Comparison of ENCODE assay signal across 17 cellular contexts in genomic region chr4:82681759-82682158, GRCh38.
"Had no signal": no experiment of that assay in that cellular context is flagged by ENCODE, and none has a peak within 500 bp of the region (broad histone marks: within the 10 kb centered on the region; RNA-seq: fewer than 3 reads in every experiment).

No MANE protein-coding gene starts in this region.

- H3K27ac ChIP-seq: cardiac muscle cell, lower lobe of right lung, stomach, thoracic aorta had no signal

- H3K36me3 Mint-ChIP-seq: activated naive CD4-positive, alpha-beta T cell treated with anti-CD3 and anti-CD28 coated beads, Interleukin-2, amount 50 U/mL, for 24 hours had no signal

- H3K27ac Mint-ChIP-seq: activated B cell treated with CpG ODN at 0.5 μM for 24 hours; activated CD8-positive, alpha-beta T cell treated with anti-CD3 and anti-CD28 coated beads, Interleukin-2, amount 10 ng/mL, durations not matched to agents 7 days and 5 days; activated naive CD4-positive, alpha-beta T cell treated with anti-CD3 and anti-CD28 coated beads, Interleukin-2, amount 50 U/mL, for 24 hours; endodermal cell; mesothelial cell of epicardium had no signal

- H3K27me3 ChIP-seq: cardiac muscle cell, dorsolateral prefrontal cortex, stomach had no signal

- H3K4me3 ChIP-seq: cardiac muscle cell, dorsolateral prefrontal cortex, lower lobe of right lung, stomach, thoracic aorta had no signal

- H3K9me3 Mint-ChIP-seq: activated B cell treated with CpG ODN at 0.5 μM for 24 hours; activated naive CD4-positive, alpha-beta T cell treated with anti-CD3 and anti-CD28 coated beads, Interleukin-2, amount 50 U/mL, for 24 hours; endodermal cell; mesothelial cell of epicardium; neural crest cell had no signal

- DNase-seq: activated B cell treated with CpG ODN at 0.5 μM for 24 hours; activated CD4-positive, alpha-beta T cell treated with anti-CD3 and anti-CD28 coated beads for 48 hours; activated CD8-positive, alpha-beta memory T cell treated with anti-CD3 and anti-CD28 coated beads, Interleukin-2, amount 50 U/mL, for 4 hours; activated CD8-positive, alpha-beta T cell treated with anti-CD3 and anti-CD28 coated beads, Interleukin-2, amount 10 ng/mL, durations not matched to agents 7 days and 5 days; activated effector memory CD4-positive, alpha-beta T cell treated with anti-CD3 and anti-CD28 coated beads, Interleukin-2, amount 50 U/mL, for 16 hours; activated T-cell treated with anti-CD3 and anti-CD28 coated beads, Interleukin-2, amount 50 U/mL, for 48 hours; dorsolateral prefrontal cortex; endodermal cell; left colon; lower lobe of right lung; stomach had no signal

- H3K4me1 ChIP-seq: lower lobe of right lung, stomach had no signal

- ATAC-seq: activated CD8-positive, alpha-beta T cell treated with anti-CD3 and anti-CD28 coated beads, Interleukin-2, amount 10 ng/mL, durations not matched to agents 7 days and 5 days; left colon; lower lobe of right lung; sciatic nerve had no signal

- H3K9me3 ChIP-seq: lower lobe of right lung, stomach, thoracic aorta had no signal

- H3K4me1 Mint-ChIP-seq: activated B cell treated with CpG ODN at 0.5 μM for 24 hours; activated naive CD4-positive, alpha-beta T cell treated with anti-CD3 and anti-CD28 coated beads, Interleukin-2, amount 50 U/mL, for 24 hours had no signal

- H3K4me3 Mint-ChIP-seq: activated B cell treated with CpG ODN at 0.5 μM for 24 hours; activated CD8-positive, alpha-beta T cell treated with anti-CD3 and anti-CD28 coated beads, Interleukin-2, amount 10 ng/mL, durations not matched to agents 7 days and 5 days; activated naive CD4-positive, alpha-beta T cell treated with anti-CD3 and anti-CD28 coated beads, Interleukin-2, amount 50 U/mL, for 24 hours; endodermal cell; mesothelial cell of epicardium; neural crest cell had no signal

- H3K36me3 ChIP-seq: cardiac muscle cell, lower lobe of right lung, thoracic aorta had no signal
